27 cellular contexts compared by ENCODE assay signal in genomic region chr7:96067321-96067720, GRCh38.
DNase-seq lines count a peak whose midpoint lies in the region.
"Had no signal": no experiment of that assay in that cellular context is flagged by ENCODE, and none has a peak within 500 bp of the region (broad histone marks: within the 10 kb centered on the region; RNA-seq: fewer than 3 reads in every experiment).

No MANE protein-coding gene starts in this region.

- DNase-seq in H4 (ENCODE audit: low spot score) (peak; percentile 34), M059J (ENCODE audit: low read depth) (peak; percentile 53), astrocyte of the hippocampus (ENCODE audit: low read depth, low spot score) (peak; percentile 3), kidney glomerular epithelial cell (lab: John Stamatoyannopoulos, UW) (peak; percentile 10), putamen (ENCODE audit: low spot score) (no peak), AG08396 (ENCODE audit: low spot score) (no peak)
- no peak for DNase-seq in activated CD4-positive, alpha-beta T cell treated with anti-CD3 and anti-CD28 coated beads, Interleukin-2, amount 50 U/mL, for 48 hours
- no peak for DNase-seq in activated effector memory CD4-positive, alpha-beta T cell treated with Interleukin-2 at 50 U/mL for 16 hours
- DNase-seq: activated CD4-positive, alpha-beta memory T cell treated with anti-CD3 and anti-CD28 coated beads for 36 hours; activated CD8-positive, alpha-beta memory T cell treated with anti-CD3 and anti-CD28 coated beads, Interleukin-2, amount 50 U/mL, for 4 hours; activated naive CD4-positive, alpha-beta T cell treated with anti-CD3 and anti-CD28 coated beads, Interleukin-2, amount 10 ng/mL, durations not matched to agents 7 days and 5 days; adrenal gland; CD4-positive, CD25-positive, alpha-beta regulatory T cell; cerebellar nuclear complex; DND-41; dorsolateral prefrontal cortex; gastrocnemius medialis; Karpas-422; left colon; NCI-H2107; NCI-H446 treated with DMSO at 0.1 percent for 48 hours; ovary; SK-N-SH; stimulated activated naive CD8-positive, alpha-beta T cell treated with anti-CD3 and anti-CD28 coated beads, Interleukin-15, Interleukin-2, amounts not matched to agents 100 U/mL and 50 U/mL, for 24 hours; T-helper 17 cell; testis; uterus had no signal

Comparison
In these comparisons a context has a peak if more than half of its experiments do, and no peak if none do; other contexts are left out.
1. DNase-seq: peak in H4 (single experiment), M059J (single experiment), astrocyte of the hippocampus (single experiment) and kidney glomerular epithelial cell (single experiment); none in activated CD4-positive, alpha-beta T cell treated with anti-CD3 and anti-CD28 coated beads, Interleukin-2, amount 50 U/mL, for 48 hours (0 of 2), putamen (single experiment), activated effector memory CD4-positive, alpha-beta T cell treated with Interleukin-2 at 50 U/mL for 16 hours (single experiment) and AG08396 (single experiment).